21 cellular contexts compared by ENCODE assay signal in the genomic region with DNA sequence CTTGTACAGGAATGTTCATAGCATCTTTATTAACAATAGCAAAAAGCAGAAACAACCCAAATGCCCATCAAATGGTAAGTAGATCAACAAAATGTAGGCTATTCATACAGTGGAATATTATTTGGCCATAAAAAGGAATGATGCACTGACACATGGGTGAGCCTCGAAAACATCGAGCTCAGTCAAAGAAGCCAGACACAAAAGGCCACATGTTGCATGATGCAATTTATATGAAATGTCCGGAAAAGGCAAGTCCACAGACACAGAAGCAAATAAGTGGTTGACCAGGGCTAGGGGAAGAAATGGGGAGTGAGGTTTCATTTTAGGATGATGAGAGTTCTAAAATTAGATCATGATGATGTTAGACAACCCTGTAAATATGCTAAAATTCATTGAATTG.
DNase-seq lines count a peak whose midpoint lies in the region; ATAC-seq and TF ChIP-seq lines count a peak whose summit lies in the region.
"Had no signal": no experiment of that assay in that cellular context is flagged by ENCODE, and none has a peak within 500 bp of the region (broad histone marks: within the 10 kb centered on the region; RNA-seq: fewer than 3 reads in every experiment).

No MANE protein-coding gene starts in this region.

- H3K4me3 ChIP-seq in AG10803 (ENCODE audit: low read length), result no peak overlapping the region
- no peak overlapping the region for H3K4me3 ChIP-seq in HEK293 (ENCODE audit: low read depth, low read length)
- no peak overlapping the region for H3K4me3 ChIP-seq in choroid plexus epithelial cell (ENCODE audit: low read depth, low read length)
- H3K4me3 ChIP-seq: BLaER1, SJCRH30 had no signal

- POLR2A ChIA-PET in HEK293 (lab: Yijun Ruan, JAX), result no interaction called here

- TF ChIP-seq CTCF in AG10803 (conservative IDR thresholded peaks at IDR 0.05; ENCODE audit: low read length) (no peak), HEK293 (tag by site-specific recombination; IDR thresholded peaks at IDR 0.05) (no peak), choroid plexus epithelial cell (conservative IDR thresholded peaks at IDR 0.05; ENCODE audit: low read depth, low read length) (no peak)

- peak; percentile 18 for DNase-seq in AG10803 (ENCODE audit: low read depth)
- peak; percentile 58 for DNase-seq in RKO (ENCODE audit: low spot score)
- peak; percentile 10 for DNase-seq in choroid plexus epithelial cell (ENCODE audit: low read depth)
- DNase-seq in NCI-H82 (lab: John Stamatoyannopoulos, UW), result no peak
- no peak for DNase-seq in DMS79 treated with DMSO at 0.1 percent for 48 hours (lab: John Stamatoyannopoulos, UW)
- DNase-seq: CD4-positive, CD25-positive, alpha-beta regulatory T cell; H7; HFFc6; Karpas-422; NCI-H1105 treated with DMSO at 0.1 percent for 48 hours; NCI-H146; NCI-H1930; NCI-H2107; NCI-H524 treated with DMSO at 0.1 percent for 48 hours; NCI-H774; SJCRH30 had no signal

- CTCF ChIA-PET in HEK293 (lab: Yijun Ruan, JAX), result interaction anchor here (0.6 to 1.2 kb wide), 4 partner anchors 16 to 1071 kb away, joined by 3 to 5 read pairs (median 4); a partner anchor contains a TSS

- no peak overlapping the region for H3K27ac ChIP-seq in HEK293 (ENCODE audit: extremely low read depth, low read depth, low read length)
- H3K27ac ChIP-seq: BLaER1, HL-60, SJCRH30 had no signal

- H3K4me1 ChIP-seq in HEK293 (ENCODE audit: control insufficient read depth, insufficient read depth, low read length), result no peaks in the 10 kb centered on the region
- H3K4me1 ChIP-seq: BLaER1, SJCRH30 had no signal

- no peak for ATAC-seq in HG03097 (IDR thresholded peaks at IDR 0.05; ENCODE audit: low FRiP score, unreplicated experiment)
- ATAC-seq: SK-N-SH treated with all-trans-retinoic acid at 6 μM for 48 hours had no signal

- no peaks in the 10 kb centered on the region for H3K9me3 ChIP-seq in HEK293 (ENCODE audit: control insufficient read depth, insufficient read depth, low read depth, low read length)

- no peaks in the 10 kb centered on the region for H3K36me3 ChIP-seq in HEK293 (ENCODE audit: control insufficient read depth in 2 of 2, insufficient read depth in 1 of 2, low read length in 2 of 2)
- H3K36me3 ChIP-seq: BLaER1, SJCRH30 had no signal

TF ChIP-seq in HEK293, 187 proteins besides CTCF, POLR2A, EP300 and RAD21:
- TF ChIP-seq MZF1 (tag by site-specific recombination; IDR thresholded peaks at IDR 0.05; ENCODE audit: borderline replicate concordance) (no peak), ZNF239 (tag by site-specific recombination; IDR thresholded peaks at IDR 0.05) (no peak), HOXD13 (CRISPR knock-in tag; IDR thresholded peaks at IDR 0.05; ENCODE audit: borderline replicate concordance) (no peak), ZBTB1 (tag by site-specific recombination; IDR thresholded peaks at IDR 0.05) (no peak), TCF7L2 (IDR thresholded peaks at IDR 0.05; ENCODE audit: borderline replicate concordance, low read depth, low read length) (no peak), ZFP41 (tag by site-specific recombination; IDR thresholded peaks at IDR 0.05; ENCODE audit: borderline replicate concordance) (no peak), ZNF521 (tag by site-specific recombination; IDR thresholded peaks at IDR 0.05) (no peak)
- TF ChIP-seq, protein P1, sequence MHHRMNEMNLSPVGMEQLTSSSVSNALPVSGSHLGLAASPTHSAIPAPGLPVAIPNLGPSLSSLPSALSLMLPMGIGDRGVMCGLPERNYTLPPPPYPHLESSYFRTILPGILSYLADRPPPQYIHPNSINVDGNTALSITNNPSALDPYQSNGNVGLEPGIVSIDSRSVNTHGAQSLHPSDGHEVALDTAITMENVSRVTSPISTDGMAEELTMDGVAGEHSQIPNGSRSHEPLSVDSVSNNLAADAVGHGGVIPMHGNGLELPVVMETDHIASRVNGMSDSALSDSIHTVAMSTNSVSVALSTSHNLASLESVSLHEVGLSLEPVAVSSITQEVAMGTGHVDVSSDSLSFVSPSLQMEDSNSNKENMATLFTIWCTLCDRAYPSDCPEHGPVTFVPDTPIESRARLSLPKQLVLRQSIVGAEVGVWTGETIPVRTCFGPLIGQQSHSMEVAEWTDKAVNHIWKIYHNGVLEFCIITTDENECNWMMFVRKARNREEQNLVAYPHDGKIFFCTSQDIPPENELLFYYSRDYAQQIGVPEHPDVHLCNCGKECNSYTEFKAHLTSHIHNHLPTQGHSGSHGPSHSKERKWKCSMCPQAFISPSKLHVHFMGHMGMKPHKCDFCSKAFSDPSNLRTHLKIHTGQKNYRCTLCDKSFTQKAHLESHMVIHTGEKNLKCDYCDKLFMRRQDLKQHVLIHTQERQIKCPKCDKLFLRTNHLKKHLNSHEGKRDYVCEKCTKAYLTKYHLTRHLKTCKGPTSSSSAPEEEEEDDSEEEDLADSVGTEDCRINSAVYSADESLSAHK (tag by site-specific recombination; IDR thresholded peaks at IDR 0.05), result peak; percentile 53; the same call in 1 of the 2 replicates
TF ChIP-seq in HEK293: peak in this region for 1.

Comparison
In these comparisons a context has a peak if more than half of its experiments do, and no peak if none do; other contexts are left out.
1. DNase-seq: peak in AG10803 (single experiment), RKO (single experiment) and choroid plexus epithelial cell (single experiment); none in NCI-H82 (single experiment) and DMS79 treated with DMSO at 0.1 percent for 48 hours (single experiment).